In genomic region chr17:45948498-45948880, GRCh38 we compare ENCODE assay signal across 12 cellular contexts. TPM values are rescaled to one million over a fixed set of nuclear protein-coding genes. Genes with fewer than 3 reads are reported as not detected.
A peak's percentile ranks its signal among the peaks of the same experiment; 100 is the strongest.
DNase-seq lines count a peak whose midpoint lies in the region; ATAC-seq and TF ChIP-seq lines count a peak whose summit lies in the region.
"Had no signal": no experiment of that assay in that cellular context is flagged by ENCODE, and none has a peak within 500 bp of the region (broad histone marks: within the 10 kb centered on the region; RNA-seq: fewer than 3 reads in every experiment).

No MANE protein-coding gene starts in this region.

- H3K4me1 ChIP-seq in heart right ventricle: peaks cover 0 to 17% (median 11%) of the 10 kb centered on the region in 9 donors

- no peak for TF ChIP-seq CTCF in heart right ventricle (IDR thresholded peaks at IDR 0.05)
- no peak for TF ChIP-seq CTCF in WTC11 (IDR thresholded peaks at IDR 0.05)

- H3K9me3 ChIP-seq in heart right ventricle: no peaks in the 10 kb centered on the region
- H3K9me3 ChIP-seq: left lung had no signal

- peak overlapping the region in 5 of 10 donors; percentile 16 to 36 (median 23) for H3K27ac ChIP-seq in heart right ventricle
- peak overlapping the region; percentile 63 for H3K27ac ChIP-seq in temporal lobe (ENCODE audit: low read depth, low read length)
- H3K27ac ChIP-seq: left lung had no signal

- intact Hi-C loops in heart right ventricle (cut with DNase I) (loop anchor here in 4 of 10 donors (2.0 to 5.0 kb wide), 2 partner anchors 54 to 56 kb away; partner anchors contain the start of gene MAPT (in 4 of the 4)), Right ventricle myocardium superior (cut with DNase I) (loop anchor here (5.0 kb wide), 1 partner anchor 56 kb away; the partner anchor contains the start of gene MAPT)

- H3K4me3 Mint-ChIP-seq in WTC11: peak overlapping the region; percentile 31; the same call in 1 of the 2 replicates

- peaks cover 21% of the 10 kb centered on the region for H3K4me1 Mint-ChIP-seq in WTC11

- peaks cover 0 to 30% (median 14%) of the 10 kb centered on the region in 7 donors for H3K27me3 ChIP-seq in heart right ventricle

- ATAC-seq in heart right ventricle: no peak
- no peak for ATAC-seq in Right ventricle myocardium superior (ENCODE audit: poor library complexity)
- no peak for ATAC-seq in WTC11

- peaks cover 23% of the 10 kb centered on the region for H3K27me3 Mint-ChIP-seq in WTC11 (ENCODE audit: low read depth)

- H3K4me3 ChIP-seq in heart right ventricle: peak overlapping the region in 7 of 10 donors; percentile 6 to 39 (median 30)
- H3K4me3 ChIP-seq: left lung had no signal

- POLR2A ChIA-PET in WTC11 (lab: Charles Lee): no interaction called here

- no peaks in the 10 kb centered on the region for H3K36me3 Mint-ChIP-seq in WTC11

- 58 to 66% methylated on average over 2 of the region's 2 CpGs for WGBS in heart right ventricle, 2 donors

- H3K36me3 ChIP-seq in heart right ventricle: no peaks in the 10 kb centered on the region
- H3K36me3 ChIP-seq: left lung had no signal

- no peak for DNase-seq in heart right ventricle
- DNase-seq in Right ventricle myocardium superior: no peak
- DNase-seq in WTC11 (ENCODE audit: low spot score): no peak
- DNase-seq in left kidney (ENCODE audit: low read depth, low spot score): peak; percentile 9
- no peak for DNase-seq in activated effector memory CD4-positive, alpha-beta T cell treated with Interleukin-2 at 50 U/mL for 16 hours
- no peak for DNase-seq in midbrain (lab: John Stamatoyannopoulos, UW)
- DNase-seq in NCI-H524 (lab: John Stamatoyannopoulos, UW): no peak

- CTCF ChIA-PET in WTC11 (lab: Charles Lee): interaction anchor here (0.8 to 2.1 kb wide), 29 partner anchors 9 to 308 kb away, joined by 3 to 36 read pairs (median 5); partner anchors contain the start of genes CRHR1, MAPT and STH

- no peak overlapping the region for H3K27ac Mint-ChIP-seq in WTC11

- no peaks in the 10 kb centered on the region for H3K9me3 Mint-ChIP-seq in WTC11

TF ChIP-seq in WTC11, 78 proteins besides CTCF, POLR2A, EP300 and RAD21 (continues in another document):
- TF ChIP-seq E2F1 (CRISPR knock-in tag; IDR thresholded peaks at IDR 0.05) (no peak), CREB1 (CRISPR knock-in tag; IDR thresholded peaks at IDR 0.05) (no peak), ZNF423 (CRISPR knock-in tag; IDR thresholded peaks at IDR 0.05) (no peak), ZNF671 (CRISPR knock-in tag; IDR thresholded peaks at IDR 0.05) (no peak), ATF1 (CRISPR knock-in tag; IDR thresholded peaks at IDR 0.05) (no peak), PRRX2 (CRISPR knock-in tag; IDR thresholded peaks at IDR 0.05) (no peak), ZNF396 (CRISPR knock-in tag; IDR thresholded peaks at IDR 0.05; ENCODE audit: borderline replicate concordance) (no peak), JUN (CRISPR knock-in tag; IDR thresholded peaks at IDR 0.05) (no peak), AR (CRISPR knock-in tag; IDR thresholded peaks at IDR 0.05) (no peak), SMAD4 (CRISPR knock-in tag; IDR thresholded peaks at IDR 0.05) (no peak), ZNF416 (CRISPR knock-in tag; IDR thresholded peaks at IDR 0.05) (no peak), ZNF532 (CRISPR knock-in tag; IDR thresholded peaks at IDR 0.05; ENCODE audit: borderline replicate concordance) (no peak), IRF2 (CRISPR knock-in tag; IDR thresholded peaks at IDR 0.05; ENCODE audit: borderline replicate concordance, low read depth) (no peak), PREB (CRISPR knock-in tag; IDR thresholded peaks at IDR 0.05; ENCODE audit: borderline replicate concordance) (no peak), ZNF138 (CRISPR knock-in tag; conservative IDR thresholded peaks at IDR 0.05) (no peak), TEAD4 (CRISPR knock-in tag; IDR thresholded peaks at IDR 0.05) (no peak)

RNA-seq across cellular contexts. Expression of gene STH, which starts 50.6 kb away (rescaled TPM):
- not detected for total RNA-seq in heart right ventricle
- not detected for polyA plus RNA-seq in heart right ventricle
- total RNA-seq in Right ventricle myocardium superior: not detected
- total RNA-seq in WTC11 (2021): not detected in 3 replicates
- 2.5 TPM for total RNA-seq in temporal lobe
- total RNA-seq: activated CD8-positive, alpha-beta memory T cell treated with anti-CD3 and anti-CD28 coated beads for 36 hours; esophagus mucosa; left lung; T-helper 1 cell treated with Interleukin-12 subunit alpha and Interleukin-12 subunit beta and Interleukin-4 antibody, amounts not matched to agents 30 ng/mL and 1 ng/mL, for 36 hours had no signal

RNA-seq across cellular contexts. Expression of gene MAPT, which starts 54.1 kb away (rescaled TPM):
- total RNA-seq in heart right ventricle (10 to 100 TPM; 17.4 to 63.3 (median 34.4) TPM), Right ventricle myocardium superior (37.7 TPM), WTC11 (2021) (2.2 to 4.2 TPM (median 2.9 TPM) in 3 replicates), temporal lobe (154 TPM)
- polyA plus RNA-seq in heart right ventricle: 10 to 100 TPM in 1 of 2 donors, under 1 TPM in 1; 0.90 to 10.5 TPM
